In genomic region chr5:178253632-178254031, GRCh38 we compare ENCODE assay signal across 5 cellular contexts. TPM values are rescaled to one million over a fixed set of nuclear protein-coding genes. Genes with fewer than 3 reads are reported as not detected.
DNase-seq lines count a peak whose midpoint lies in the region; ATAC-seq and TF ChIP-seq lines count a peak whose summit lies in the region.
"Not testable (repeated sequence)": the region's sequence is repeated elsewhere in the genome, so short reads cannot be mapped to it uniquely, and the experiment has no call there.

No MANE protein-coding gene starts in this region.

- peak overlapping the region in 8 of 11 experiments; percentile 61 to 89 (median 86); a peak in 11 of 22 replicates for H3K4me2 ChIP-seq in BLaER1 treated with 17β-estradiol and CSF1 and Interleukin-3, amounts not matched to agents 10 nM and 100 nM
- not testable (repeated sequence) for H3K4me2 ChIP-seq in Karpas-422 (ENCODE audit: low read depth, low read length, poor library complexity, severe bottlenecking)

- WGBS in transverse colon (ENCODE audit: low coverage in 1 of 2), 2 donors: 66 to 85% methylated on average over 11 to 18 of the region's 18 CpGs

- H3K9me3 ChIP-seq in BLaER1 treated with 17β-estradiol and CSF1 and Interleukin-3, amounts not matched to agents 10 nM and 100 nM (replicated peaks in 1 of 11); Karpas-422 (ENCODE audit: low read length); colonic mucosa; mucosa of descending colon; transverse colon: not testable (repeated sequence)

- H3K9me2 ChIP-seq in Karpas-422 (replicated peaks; ENCODE audit: insufficient read depth, low read length): not testable (repeated sequence)

- not testable (repeated sequence) for TF ChIP-seq POLR2A in transverse colon (IDR thresholded peaks at IDR 0.05)

- H3K79me2 ChIP-seq in Karpas-422 (ENCODE audit: low read length): not testable (repeated sequence)

- in situ Hi-C loops in transverse colon (cut with MboI; ENCODE audit: low pct_ligation_motif_present in 1 of 4, low pct_unique_long_range_greater_than_20kb in 1 of 4, low sequenced_read_pairs in 3 of 4): not testable (repeated sequence)

- not testable (repeated sequence) for DNase-seq in Karpas-422
- DNase-seq in colonic mucosa (peak; percentile 45), mucosa of descending colon (peak in 2 of 3 donors; percentile 57 to 68), transverse colon (peak; percentile 58)

- H2AFZ ChIP-seq in Karpas-422 (ENCODE audit: low read length): not testable (repeated sequence)

- H3K9ac ChIP-seq in BLaER1 treated with 17β-estradiol and CSF1 and Interleukin-3, amounts not matched to agents 10 nM and 100 nM; Karpas-422 (ENCODE audit: low read length); colonic mucosa (ENCODE audit: low read depth in 2 of 2, low read length in 2 of 2): not testable (repeated sequence)

- not testable (repeated sequence) for H4K20me1 ChIP-seq in BLaER1 treated with 17β-estradiol and CSF1 and Interleukin-3, amounts not matched to agents 10 nM and 100 nM; Karpas-422 (ENCODE audit: insufficient read depth, low read depth, low read length)

- peak; percentile 71 for ATAC-seq in mucosa of descending colon

- intact Hi-C loops in colonic mucosa (cut with DNase I); mucosa of descending colon (cut with DNase I, micrococcal nuclease); transverse colon (cut with DNase I; ENCODE audit: low total_unique reads): not testable (repeated sequence)

- peaks cover 42 to 94% (median 91%) of the 10 kb centered on the region in 10 experiments for H3K4me1 ChIP-seq in BLaER1 treated with 17β-estradiol and CSF1 and Interleukin-3, amounts not matched to agents 10 nM and 100 nM
- peaks cover 95% of the 10 kb centered on the region for H3K4me1 ChIP-seq in Karpas-422 (ENCODE audit: low read length)
- H3K4me1 ChIP-seq in colonic mucosa; mucosa of descending colon (ENCODE audit: low read depth); transverse colon: not testable (repeated sequence)

- not testable (repeated sequence) for TF ChIP-seq CTCF in colonic mucosa (IDR thresholded peaks at IDR 0.05); mucosa of descending colon (IDR thresholded peaks at IDR 0.05); transverse colon (IDR thresholded peaks at IDR 0.05)

- H3K4me3 ChIP-seq in BLaER1 treated with 17β-estradiol and CSF1 and Interleukin-3, amounts not matched to agents 10 nM and 100 nM; Karpas-422 (ENCODE audit: low read length); colonic mucosa; mucosa of descending colon; transverse colon: not testable (repeated sequence)

- H3K27me3 ChIP-seq in BLaER1 treated with 17β-estradiol and CSF1 and Interleukin-3, amounts not matched to agents 10 nM and 100 nM; Karpas-422 (ENCODE audit: low read length); colonic mucosa; transverse colon: not testable (repeated sequence)

- not testable (repeated sequence) for H3K27ac ChIP-seq in BLaER1 treated with 17β-estradiol and CSF1 and Interleukin-3, amounts not matched to agents 10 nM and 100 nM; colonic mucosa; transverse colon
- peak overlapping the region; percentile 100 for H3K27ac ChIP-seq in Karpas-422 (ENCODE audit: low read length)

- not testable (repeated sequence) for H3K36me3 ChIP-seq in BLaER1 treated with 17β-estradiol and CSF1 and Interleukin-3, amounts not matched to agents 10 nM and 100 nM; Karpas-422 (ENCODE audit: insufficient read depth, low read length); colonic mucosa; mucosa of descending colon (ENCODE audit: low read depth); transverse colon

- TF ChIP-seq EP300 in transverse colon (IDR thresholded peaks at IDR 0.05; ENCODE audit: low read depth): not testable (repeated sequence)

RNA-seq across cellular contexts. Expression of gene PHYKPL, which starts 21.0 kb away (rescaled TPM):
- 116 and 118 TPM in 2 replicates for total RNA-seq in Karpas-422 (2014; rRNA removed; shearing (Covaris generic); ENCODE audit: low replicate concordance)
- total RNA-seq in colonic mucosa: 100 to 1,000 TPM; 101 to 159 TPM
- 100 to 1,000 TPM; 179 to 331 (median 194) TPM for total RNA-seq in mucosa of descending colon
- total RNA-seq in transverse colon: 100 to 1,000 TPM; 124 to 405 (median 197) TPM

RNA-seq across cellular contexts. Expression of gene HNRNPAB, which starts 49.3 kb away (rescaled TPM):
- total RNA-seq in Karpas-422 (2014; rRNA removed; shearing (Covaris generic); ENCODE audit: low replicate concordance): 75.7 and 136 TPM in 2 replicates
- total RNA-seq in colonic mucosa (100 to 1,000 TPM; 286 to 385 TPM), mucosa of descending colon (100 to 1,000 TPM; 209 to 327 (median 244) TPM), transverse colon (100 to 1,000 TPM; 115 to 199 (median 169) TPM)
